8 cellular contexts compared by ENCODE assay signal in genomic region chr10:112115781-112116385, GRCh38.
DNase-seq lines count a peak whose midpoint lies in the region; TF ChIP-seq lines count a peak whose summit lies in the region.

No MANE protein-coding gene starts in this region.

- no peak overlapping the region for H3K4me3 Mint-ChIP-seq in endothelial cell (ENCODE audit: unreplicated experiment)
- H3K4me3 Mint-ChIP-seq in neural progenitor cell, result no peak overlapping the region

- H3F3A ChIP-seq in GM23248 (ENCODE audit: insufficient read depth) (no peaks in the 10 kb centered on the region), neural progenitor cell (ENCODE audit: low read depth) (no peaks in the 10 kb centered on the region)

- in situ Hi-C loops in GM23248 (cut with MboI), result no loop called here

- H3K36me3 Mint-ChIP-seq in endothelial cell (ENCODE audit: low read depth, unreplicated experiment) (peaks cover 3% of the 10 kb centered on the region), neural progenitor cell (no peaks in the 10 kb centered on the region)

- H3K4me2 ChIP-seq in GM23248 (ENCODE audit: unreplicated experiment), result no peak overlapping the region
- H3K4me2 ChIP-seq in neural progenitor cell, result no peak overlapping the region

- H3K4me3 ChIP-seq in GM23248, result no peak overlapping the region
- no peak overlapping the region for H3K4me3 ChIP-seq in LNCaP clone FGC (ENCODE audit: low read depth, low read length)
- H3K4me3 ChIP-seq in neural progenitor cell, result no peak overlapping the region
- no peak overlapping the region for H3K4me3 ChIP-seq in suprapubic skin

- TF ChIP-seq CTCF in LNCaP clone FGC (IDR thresholded peaks at IDR 0.05; ENCODE audit: control insufficient read depth, extremely low read depth, insufficient read depth), result peak; percentile 72
- peak; percentile 79 for TF ChIP-seq CTCF in VCaP (conservative IDR thresholded peaks at IDR 0.05)
- peak; percentile 69 for TF ChIP-seq CTCF in endothelial cell (IDR thresholded peaks at IDR 0.05; ENCODE audit: unreplicated experiment)
- peak; percentile 71 for TF ChIP-seq CTCF in neural progenitor cell (IDR thresholded peaks at IDR 0.05)
- peak in 1 of 2 donors; percentile 63 for TF ChIP-seq CTCF in suprapubic skin (IDR thresholded peaks at IDR 0.05)

- H3K9me3 Mint-ChIP-seq in endothelial cell (ENCODE audit: unreplicated experiment) (no peaks in the 10 kb centered on the region), neural progenitor cell (peaks cover 2% of the 10 kb centered on the region)

- DNase-seq in NCI-H748 (lab: John Stamatoyannopoulos, UW; ENCODE audit: unreplicated experiment) (peak; percentile 21), NCI-H748 treated with DMSO at 0.1 percent for 48 hours (lab: John Stamatoyannopoulos, UW) (no peak), GM23248 (peak; percentile 64), LNCaP clone FGC (ENCODE audit: low read depth) (no peak), endothelial cell (ENCODE audit: low spot score) (peak; percentile 67), neural progenitor cell (ENCODE audit: low spot score) (peak; percentile 60), suprapubic skin (ENCODE audit: low spot score in 2 of 2) (no peak)

- H3K36me3 ChIP-seq in GM23248 (ENCODE audit: low read depth) (no peaks in the 10 kb centered on the region), neural progenitor cell (no peaks in the 10 kb centered on the region), suprapubic skin (no peaks in the 10 kb centered on the region)

- H3K9me2 ChIP-seq in GM23248 (ENCODE audit: insufficient read depth), result no peaks in the 10 kb centered on the region

- no peak for TF ChIP-seq POLR2A in suprapubic skin (IDR thresholded peaks at IDR 0.05)

- no peaks in the 10 kb centered on the region for H3K9me3 ChIP-seq in GM23248 (ENCODE audit: low read depth)
- no peaks in the 10 kb centered on the region for H3K9me3 ChIP-seq in neural progenitor cell (ENCODE audit: low read depth)
- H3K9me3 ChIP-seq in suprapubic skin, result no peaks in the 10 kb centered on the region

- no peak overlapping the region for H3K27ac ChIP-seq in GM23248
- H3K27ac ChIP-seq in VCaP, result no peak overlapping the region
- no peak overlapping the region for H3K27ac ChIP-seq in neural progenitor cell
- H3K27ac ChIP-seq in suprapubic skin, result no peak overlapping the region

- no peak overlapping the region for H3K9ac ChIP-seq in GM23248
- H3K9ac ChIP-seq in neural progenitor cell, result no peak overlapping the region

- H3K27me3 ChIP-seq in GM23248 (replicated peaks; ENCODE audit: insufficient read depth), result peaks cover 6% of the 10 kb centered on the region; the same call in 1 of the 2 replicates
- H3K27me3 ChIP-seq in neural progenitor cell, result no peaks in the 10 kb centered on the region
- no peaks in the 10 kb centered on the region for H3K27me3 ChIP-seq in suprapubic skin

- H3K79me2 ChIP-seq in GM23248 (ENCODE audit: insufficient read depth) (no peaks in the 10 kb centered on the region), neural progenitor cell (ENCODE audit: low read depth) (no peaks in the 10 kb centered on the region)

- no peaks in the 10 kb centered on the region for H3K4me1 ChIP-seq in GM23248 (ENCODE audit: insufficient read depth)
- H3K4me1 ChIP-seq in neural progenitor cell, result no peaks in the 10 kb centered on the region
- no peaks in the 10 kb centered on the region for H3K4me1 ChIP-seq in suprapubic skin

- H3K27me3 Mint-ChIP-seq in endothelial cell (ENCODE audit: unreplicated experiment) (peaks cover 6% of the 10 kb centered on the region), neural progenitor cell (ENCODE audit: insufficient read depth, low read depth) (peaks cover 2% of the 10 kb centered on the region)

- 42 to 46% methylated on average over 12 of the region's 12 CpGs for WGBS in GM23248 (ENCODE audit: low coverage in 1 of 2, low lambda C conversion rate in 2 of 2, missing lambda C conversion rate in 2 of 2), 2 experiments
- 78% methylated on average over 12 of the region's 12 CpGs for WGBS in suprapubic skin

- H3K4me1 Mint-ChIP-seq in endothelial cell (ENCODE audit: unreplicated experiment), result peaks cover 2% of the 10 kb centered on the region
- H3K4me1 Mint-ChIP-seq in neural progenitor cell, result no peaks in the 10 kb centered on the region

- H4K20me1 ChIP-seq in GM23248 (ENCODE audit: insufficient read depth) (no peaks in the 10 kb centered on the region), neural progenitor cell (ENCODE audit: low read depth) (no peaks in the 10 kb centered on the region)

- H3K27ac Mint-ChIP-seq in endothelial cell (ENCODE audit: unreplicated experiment) (no peak overlapping the region), neural progenitor cell (no peak overlapping the region)

- TF ChIP-seq EP300 in suprapubic skin (IDR thresholded peaks at IDR 0.05), result no peak

- H2AFZ ChIP-seq in GM23248 (no peak overlapping the region), neural progenitor cell (replicated peaks) (no peak overlapping the region)

Comparison
In these comparisons a context has a peak if more than half of its experiments do, and no peak if none do; other contexts are left out.
1. DNase-seq: peak in NCI-H748 (single experiment), GM23248 (single experiment), endothelial cell (single experiment) and neural progenitor cell (single experiment); none in NCI-H748 treated with DMSO at 0.1 percent for 48 hours (single experiment), LNCaP clone FGC (single experiment) and suprapubic skin (0 of 2).